8 cellular contexts compared by ENCODE assay signal in genomic region chr16:49282690-49283375, GRCh38. TPM values are rescaled to one million over a fixed set of nuclear protein-coding genes. Genes with fewer than 3 reads are reported as not detected.
A peak's percentile ranks its signal among the peaks of the same experiment; 100 is the strongest.
DNase-seq lines count a peak whose midpoint lies in the region; ATAC-seq and TF ChIP-seq lines count a peak whose summit lies in the region.

No MANE protein-coding gene starts in this region.

- TF ChIP-seq CTCF in cardiac muscle cell (IDR thresholded peaks at IDR 0.05; ENCODE audit: low read depth, low read length) (no peak), right atrium auricular region (IDR thresholded peaks at IDR 0.05) (no peak), adrenal gland (IDR thresholded peaks at IDR 0.05) (no peak), vagina (IDR thresholded peaks at IDR 0.05) (no peak)

- TF ChIP-seq POLR2A in adrenal gland (IDR thresholded peaks at IDR 0.05) (no peak), vagina (IDR thresholded peaks at IDR 0.05) (no peak)

- DNase-seq in cardiac muscle cell (ENCODE audit: low read depth in 1 of 2, low spot score in 1 of 2) (peak in 1 of 2 donors; percentile 76), right atrium auricular region (ENCODE audit: low spot score) (no peak), adrenal gland (peak in 4 of 7 donors; percentile 12 to 31 (median 18)), vagina (ENCODE audit: extremely low spot score in 2 of 2) (no peak), NCI-H345 treated with DMSO at 0.1 percent for 48 hours (lab: John Stamatoyannopoulos, UW; ENCODE audit: unreplicated experiment) (no peak), superior temporal gyrus (ENCODE audit: extremely low spot score) (no peak)

- H3K36me3 ChIP-seq in cardiac muscle cell (no peaks in the 10 kb centered on the region), right atrium auricular region (no peaks in the 10 kb centered on the region), adrenal gland (replicated peaks in 1 of 2) (no peaks in the 10 kb centered on the region), mesodermal cell (ENCODE audit: control insufficient read depth, insufficient read depth, low read length) (no peaks in the 10 kb centered on the region), vagina (no peaks in the 10 kb centered on the region)

- H3K4me1 ChIP-seq in cardiac muscle cell (ENCODE audit: low read depth) = peaks cover 13% of the 10 kb centered on the region
- peaks cover 0 to 47% of the 10 kb centered on the region in 2 donors for H3K4me1 ChIP-seq in right atrium auricular region
- peaks cover 0 to 15% of the 10 kb centered on the region in 2 donors for H3K4me1 ChIP-seq in adrenal gland (replicated peaks in 1 of 2)
- H3K4me1 ChIP-seq in mesodermal cell (ENCODE audit: control insufficient read depth, insufficient read depth, low read length, poor library complexity, severe bottlenecking) = peaks cover 23% of the 10 kb centered on the region
- peaks cover 37% of the 10 kb centered on the region for H3K4me1 ChIP-seq in vagina

- no peak for ATAC-seq in HG03469 (IDR thresholded peaks at IDR 0.05; ENCODE audit: unreplicated experiment)

- H3K9me3 ChIP-seq in cardiac muscle cell (ENCODE audit: low read depth) (no peaks in the 10 kb centered on the region), right atrium auricular region (no peaks in the 10 kb centered on the region), adrenal gland (replicated peaks in 1 of 3) (no peaks in the 10 kb centered on the region), mesodermal cell (ENCODE audit: control insufficient read depth, low read length) (no peaks in the 10 kb centered on the region), vagina (no peaks in the 10 kb centered on the region)

- 1 to 3% (median 2%) methylated on average over 29 to 49 of the region's 49 CpGs for WGBS in adrenal gland, 4 donors
- 0 to 1% methylated on average over 40 to 49 of the region's 49 CpGs for whole genome bisulfite sequencing in mesodermal cell (ENCODE audit: insufficient coverage in 2 of 2), 2 experiments

- H3K27me3 ChIP-seq in cardiac muscle cell (peaks cover 81% of the 10 kb centered on the region), right atrium auricular region (peaks cover 36 to 50% of the 10 kb centered on the region in 2 donors), adrenal gland (peaks cover 79% of the 10 kb centered on the region), vagina (peaks cover 38% of the 10 kb centered on the region)

- H3K27ac ChIP-seq in cardiac muscle cell (no peak overlapping the region), right atrium auricular region (no peak overlapping the region), adrenal gland (no peak overlapping the region), mesodermal cell (ENCODE audit: low read depth, low read length, severe bottlenecking) (no peak overlapping the region), vagina (no peak overlapping the region)

- intact Hi-C loops in adrenal gland (cut with DNase I) (no loop called here), vagina (cut with DNase I) (no loop called here)

- H3K4me3 ChIP-seq in cardiac muscle cell = peak overlapping the region; percentile 59
- H3K4me3 ChIP-seq in right atrium auricular region = peak overlapping the region in 1 of 2 donors; percentile 51
- peak overlapping the region in 1 of 4 donors; percentile 51 for H3K4me3 ChIP-seq in adrenal gland
- H3K4me3 ChIP-seq in mesodermal cell (ENCODE audit: extremely low read depth, insufficient read depth, low read length, poor library complexity, severe bottlenecking) = peak overlapping the region; percentile 47
- peak overlapping the region; percentile 13 to 37 for H3K4me3 ChIP-seq in vagina

RNA-seq across cellular contexts. Expression of gene CBLN1, which starts 1.2 kb away (rescaled TPM):
- total RNA-seq in cardiac muscle cell = 0.85 and 1.2 TPM in 2 replicates
- 0.42 and 0.81 TPM in 2 replicates for polyA plus RNA-seq in cardiac muscle cell
- 1 to 10 TPM in 1 of 2 donors, under 1 TPM in 1; 0.98 to 1.9 TPM for total RNA-seq in right atrium auricular region
- under 1 TPM in 5 of 8 donors, not detected in 3; 0.08 to 0.91 (median 0.14) TPM for total RNA-seq in adrenal gland
- 1 to 10 TPM in 2 of 3 donors, under 1 TPM in 1; 0.27 to 1.3 (median 1.0) TPM for polyA plus RNA-seq in adrenal gland
- 6.6 TPM for polyA plus RNA-seq in mesodermal cell (2013, experiment 1 of 2)
- polyA plus RNA-seq in mesodermal cell (2013, experiment 2 of 2) = 7.4 TPM
- total RNA-seq in vagina = not detected

Comparison
In these comparisons a context has a peak if more than half of its experiments do, and no peak if none do; other contexts are left out.
1. DNase-seq: peak in adrenal gland (4 of 7); none in right atrium auricular region (single experiment), vagina (0 of 2), NCI-H345 treated with DMSO at 0.1 percent for 48 hours (single experiment) and superior temporal gyrus (single experiment).